Comparison of ENCODE assay signal across 1 cellular context in genomic region chr6:30914076-30914853, GRCh38.
TF ChIP-seq lines count a peak whose summit lies in the region.

Gene VARS2 (plus strand): TSS chr6:30914238. CDS start chr6:30914837, 599 bp downstream.

TF ChIP-seq in K562, 482 proteins besides CTCF, POLR2A, EP300 and RAD21 (continued from another document and continues in another):
- TF ChIP-seq RREB1 (CRISPR knock-in tag; IDR thresholded peaks at IDR 0.05) (peak; percentile 70; the same call in 1 of the 2 replicates), ZBTB26 (CRISPR knock-in tag; IDR thresholded peaks at IDR 0.05) (no peak; the same call in 1 of the 2 replicates), BACH1 (tag; IDR thresholded peaks at IDR 0.05) (no peak), SREBF1 (IDR thresholded peaks at IDR 0.05; ENCODE audit: borderline replicate concordance, low read depth, low read length) (no peak), BRD9 (IDR thresholded peaks at IDR 0.05; ENCODE audit: low read depth, partially characterized antibody) (peak; percentile 69), CHD4 (IDR thresholded peaks at IDR 0.05; ENCODE audit: insufficient read depth, insufficient replicate concordance, low read depth, low read length, poor library complexity, severe bottlenecking) (no peak), ESRRA (IDR thresholded peaks at IDR 0.05; ENCODE audit: borderline replicate concordance, low read depth) (peak; percentile 61; the same call in 1 of the 2 replicates), HDAC6 (IDR thresholded peaks at IDR 0.05; ENCODE audit: low read depth, low read length) (no peak), NCOR1 (IDR thresholded peaks at IDR 0.05) (no peak), ZNF644 (tag; IDR thresholded peaks at IDR 0.05; ENCODE audit: low read depth) (no peak), NRF1 (conservative IDR thresholded peaks at IDR 0.05 in 1 of 2, IDR thresholded peaks at IDR 0.05 in 1 of 2) (peak; percentile 99), ZNF639 (CRISPR knock-in tag; conservative IDR thresholded peaks at IDR 0.05 in 1 of 2, IDR thresholded peaks at IDR 0.05 in 1 of 2) (peak in 1 of 2 experiments; percentile 89; a peak in 2 of 4 replicates), MNT (conservative IDR thresholded peaks at IDR 0.05) (peak; percentile 75 to 89), KAT8 (IDR thresholded peaks at IDR 0.05; ENCODE audit: low read depth) (no peak), ZNF324 (CRISPR knock-in tag; IDR thresholded peaks at IDR 0.05) (0 out of 2 replicates have a peak, but pooled peaks have one; percentile 11), ZNF316 (IDR thresholded peaks at IDR 0.05) (no peak), NR4A1 (CRISPR knock-in tag; IDR thresholded peaks at IDR 0.05) (0 out of 2 replicates have a peak, but pooled peaks have one; percentile 72), NR4A1 (tag; IDR thresholded peaks at IDR 0.05) (no peak), ATF3 (IDR thresholded peaks at IDR 0.05) (no peak), ATF3 (CRISPR knock-in tag; conservative IDR thresholded peaks at IDR 0.05) (no peak), NCOA1 (IDR thresholded peaks at IDR 0.05; ENCODE audit: low read depth) (peak; percentile 51; the same call in 1 of the 2 replicates), ERF (CRISPR knock-in tag; IDR thresholded peaks at IDR 0.05) (peak; percentile 95), TAF1 (IDR thresholded peaks at IDR 0.05; ENCODE audit: control insufficient read depth, extremely low read depth, insufficient read depth, low read length, severe bottlenecking) (peak; percentile 82), ZNF121 (CRISPR knock-in tag; conservative IDR thresholded peaks at IDR 0.05) (no peak), CBX5 (IDR thresholded peaks at IDR 0.05; ENCODE audit: borderline replicate concordance, low read depth) (no peak), TAF7 (tag; IDR thresholded peaks at IDR 0.05) (0 out of 2 replicates have a peak, but pooled peaks have one; percentile 46), ZNF518B (CRISPR knock-in tag; IDR thresholded peaks at IDR 0.05) (no peak), BCOR (IDR thresholded peaks at IDR 0.05) (no peak), MEF2A (IDR thresholded peaks at IDR 0.05; ENCODE audit: control insufficient read depth, low read depth, low read length) (no peak), ETV1 (tag; conservative IDR thresholded peaks at IDR 0.05; ENCODE audit: low read depth) (peak; percentile 73), HDAC3 (IDR thresholded peaks at IDR 0.05; ENCODE audit: borderline replicate concordance, partially characterized antibody) (no peak), ZNF445 (CRISPR knock-in tag; IDR thresholded peaks at IDR 0.05; ENCODE audit: low read depth) (no peak), CREB3 (tag; conservative IDR thresholded peaks at IDR 0.05; ENCODE audit: low read depth) (no peak; the same call in none of the 2 replicates), GMEB1 (CRISPR knock-in tag; IDR thresholded peaks at IDR 0.05) (peak; percentile 61), TAL1 (IDR thresholded peaks at IDR 0.05) (no peak), BCL6 (CRISPR knock-in tag; IDR thresholded peaks at IDR 0.05) (no peak), TAF9B (IDR thresholded peaks at IDR 0.05; ENCODE audit: partially characterized antibody) (no peak), POLR2G (IDR thresholded peaks at IDR 0.05; ENCODE audit: low read depth, low read length) (peak; percentile 98), CBFA2T3 (IDR thresholded peaks at IDR 0.05) (no peak), GATAD2B (IDR thresholded peaks at IDR 0.05; ENCODE audit: borderline replicate concordance) (no peak), ZNF583 (CRISPR knock-in tag; IDR thresholded peaks at IDR 0.05) (peak; percentile 85), SMAD3 (CRISPR knock-in tag; conservative IDR thresholded peaks at IDR 0.05) (no peak), PTBP1 (IDR thresholded peaks at IDR 0.05; ENCODE audit: low read depth, low read length) (0 out of 2 replicates have a peak, but pooled peaks have one; percentile 27), CAMTA2 (CRISPR knock-in tag; conservative IDR thresholded peaks at IDR 0.05) (peak; percentile 95), RBBP5 (IDR thresholded peaks at IDR 0.05; ENCODE audit: borderline replicate concordance, insufficient read depth, low read length, poor library complexity, severe bottlenecking) (no peak), FOS (IDR thresholded peaks at IDR 0.05; ENCODE audit: extremely low read depth, insufficient read length) (no peak), NR2C1 (IDR thresholded peaks at IDR 0.05) (no peak), NR2C1 (tag; IDR thresholded peaks at IDR 0.05) (no peak), ZSCAN29 (IDR thresholded peaks at IDR 0.05) (0 out of 2 replicates have a peak, but pooled peaks have one; percentile 4), ZBTB1 (CRISPR knock-in tag; IDR thresholded peaks at IDR 0.05; ENCODE audit: borderline replicate concordance, low read depth) (no peak; the same call in 1 of the 2 replicates), PYGO2 (tag; IDR thresholded peaks at IDR 0.05) (no peak), CBX1 (IDR thresholded peaks at IDR 0.05; ENCODE audit: low read depth) (peak; percentile 81; the same call in 1 of the 2 replicates), ZNF717 (CRISPR knock-in tag; IDR thresholded peaks at IDR 0.05) (peak; percentile 45; the same call in 1 of the 2 replicates), BMI1 (IDR thresholded peaks at IDR 0.05; ENCODE audit: low read length) (no peak), RBM14 (IDR thresholded peaks at IDR 0.05; ENCODE audit: borderline replicate concordance, insufficient read depth, low read depth, low read length) (no peak)
